In the genomic region with DNA sequence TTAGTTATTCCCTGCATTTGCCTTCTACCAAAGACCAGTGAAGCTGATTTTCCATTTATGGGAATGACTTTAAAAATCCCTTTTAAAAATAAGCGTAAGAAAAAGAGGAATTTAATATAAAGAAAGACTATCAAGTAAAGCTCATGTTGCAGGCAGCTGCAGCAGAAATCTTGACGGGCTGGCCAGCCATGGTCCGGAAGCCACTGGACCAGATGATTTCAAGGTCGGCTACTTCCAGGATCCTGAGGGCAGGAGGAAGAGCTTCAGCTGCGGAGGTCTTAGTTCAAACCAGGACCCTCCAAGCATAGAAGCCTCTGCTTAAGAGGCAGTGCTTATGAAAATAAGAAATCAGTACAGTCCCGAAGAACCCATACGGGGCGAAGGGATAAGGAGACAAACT, we compare ENCODE assay signal across 13 cellular contexts.
A peak's percentile ranks its signal among the peaks of the same experiment; 100 is the strongest.
DNase-seq lines count a peak whose midpoint lies in the region; ATAC-seq and TF ChIP-seq lines count a peak whose summit lies in the region.
"Had no signal": no experiment of that assay in that cellular context is flagged by ENCODE, and none has a peak within 500 bp of the region (broad histone marks: within the 10 kb centered on the region; RNA-seq: fewer than 3 reads in every experiment).

No MANE protein-coding gene starts in this region.

- no peak overlapping the region for H2AK9ac ChIP-seq in IMR-90 (replicated peaks; ENCODE audit: low read depth, low read length, poor library complexity)

- H3K79me2 ChIP-seq in mesendoderm (ENCODE audit: control insufficient read depth, insufficient read depth, low read length) = no peaks in the 10 kb centered on the region

- no peak overlapping the region for H3K27ac Mint-ChIP-seq in stimulated activated naive CD8-positive, alpha-beta T cell treated with anti-CD3 and anti-CD28 coated beads, Interleukin-15, amount 100 ng/mL, for 72 hours
- H3K27ac Mint-ChIP-seq: B cell had no signal

- no peak overlapping the region; the same call in 1 of the 2 replicates for H3K9ac ChIP-seq in IMR-90 (ENCODE audit: low read depth, low read length)
- no peak overlapping the region for H3K9ac ChIP-seq in mesendoderm (ENCODE audit: low read length)

- H4K8ac ChIP-seq in IMR-90 (ENCODE audit: low read depth in 2 of 2, low read length in 2 of 2) (peak overlapping the region; percentile 47 to 91; a peak in 3 of 4 replicates), mesendoderm (ENCODE audit: low read depth, low read length) (peak overlapping the region; percentile 98)

- no peak for DNase-seq in IMR-90
- no peak for DNase-seq in epithelial cell of prostate (ENCODE audit: low read depth, low spot score)
- DNase-seq in mesendoderm = no peak
- no peak for DNase-seq in stomach
- DNase-seq in stimulated activated naive CD8-positive, alpha-beta T cell treated with anti-CD3 and anti-CD28 coated beads, Interleukin-15, amount 100 ng/mL, for 72 hours = no peak
- no peak for DNase-seq in activated CD4-positive, alpha-beta T cell treated with anti-CD3 and anti-CD28 coated beads for 48 hours
- DNase-seq in effector CD4-positive, alpha-beta T cell = no peak
- no peak for DNase-seq in GM19240 (ENCODE audit: insufficient read length, low spot score)
- DNase-seq: kidney, MG63 had no signal

- H3K23ac ChIP-seq in IMR-90 (ENCODE audit: low read depth, low read length) (no peak overlapping the region), mesendoderm (ENCODE audit: low read length) (no peak overlapping the region)

- H3K4me2 ChIP-seq in IMR-90 (ENCODE audit: low read depth, low read length) (no peak overlapping the region), mesendoderm (ENCODE audit: low read length) (no peak overlapping the region)

- BruUV-seq in IMR-90 (replicated peaks; lab: Mats Ljungman, UMichigan) = no TSS peak

- H3K27me3 Mint-ChIP-seq in stimulated activated naive CD8-positive, alpha-beta T cell treated with anti-CD3 and anti-CD28 coated beads, Interleukin-15, amount 100 ng/mL, for 72 hours = peaks cover 41% of the 10 kb centered on the region

- H3K9me3 Mint-ChIP-seq in stimulated activated naive CD8-positive, alpha-beta T cell treated with anti-CD3 and anti-CD28 coated beads, Interleukin-15, amount 100 ng/mL, for 72 hours = no peaks in the 10 kb centered on the region

- H3K4ac ChIP-seq in IMR-90 (ENCODE audit: low read depth, low read length) = no peak overlapping the region
- peak overlapping the region; percentile 70 for H3K4ac ChIP-seq in mesendoderm (ENCODE audit: low read depth, low read length)

- TF ChIP-seq RAD21 in IMR-90 (IDR thresholded peaks at IDR 0.05; ENCODE audit: low read length) = no peak

- H3K56ac ChIP-seq in IMR-90 (ENCODE audit: extremely low read depth, insufficient read depth, low read length) = no peak overlapping the region
- H3K56ac ChIP-seq in mesendoderm (ENCODE audit: low read length) = no peak overlapping the region

- H2AK5ac ChIP-seq in IMR-90 (ENCODE audit: low read depth, low read length) (no peak overlapping the region; the same call in 1 of the 2 replicates), mesendoderm (ENCODE audit: low read length) (no peak overlapping the region)

- TF ChIP-seq EP300 in stomach (IDR thresholded peaks at IDR 0.05) = no peak

- H4K91ac ChIP-seq in IMR-90 (ENCODE audit: insufficient read depth, low read depth, low read length) = peak overlapping the region; percentile 10; the same call in 1 of the 2 replicates

- H4K5ac ChIP-seq in IMR-90 (ENCODE audit: low read depth, low read length) (0 out of 2 replicates have a peak overlapping the region, but pooled peaks have one; percentile 17), mesendoderm (ENCODE audit: low read length) (no peak overlapping the region)

- POLR2A ChIA-PET in IMR-90 (lab: Charles Lee; ENCODE audit: unreplicated experiment) = no interaction called here

- 58% methylated on average over 2 of the region's 8 CpGs; no CpG with 5 or more reads in 1 of the 2 experiments for WGBS in IMR-90 (ENCODE audit: extremely low coverage in 2 of 2, insufficient read length in 1 of 2), 2 experiments
- WGBS in mesendoderm (ENCODE audit: extremely low coverage, insufficient coverage, low lambda C conversion rate) = no CpG with 5 or more reads among the region's 8 CpGs
- WGBS in stomach, 5 donors = 34 to 63% (median 49%) methylated on average over 8 of the region's 8 CpGs

- H3K36me3 ChIP-seq in IMR-90 (ENCODE audit: control insufficient read depth, insufficient read depth, low read length) = no peaks in the 10 kb centered on the region
- H3K36me3 ChIP-seq in mesendoderm (ENCODE audit: control insufficient read depth, insufficient read depth, low read length) = no peaks in the 10 kb centered on the region
- H3K36me3 ChIP-seq in stomach = no peaks in the 10 kb centered on the region
- H3K36me3 ChIP-seq: MG63, SJSA1 had no signal

- peak overlapping the region; percentile 4; the same call in 1 of the 2 replicates for H2BK120ac ChIP-seq in IMR-90 (ENCODE audit: low read depth, low read length)
- H2BK120ac ChIP-seq in mesendoderm (ENCODE audit: low read depth, low read length) = peak overlapping the region; percentile 95

- no peak overlapping the region for H3K4me3 ChIP-seq in IMR-90 (ENCODE audit: insufficient read depth, low read depth, low read length)
- no peak overlapping the region for H3K4me3 ChIP-seq in mesendoderm (ENCODE audit: low read length)
- peak overlapping the region in 1 of 4 donors; percentile 34 for H3K4me3 ChIP-seq in stomach
- H3K4me3 ChIP-seq: MG63, SJSA1 had no signal

- H3K27me3 ChIP-seq in IMR-90 (ENCODE audit: control insufficient read depth, insufficient read depth, low read length) = no peaks in the 10 kb centered on the region
- no peaks in the 10 kb centered on the region for H3K27me3 ChIP-seq in mesendoderm (ENCODE audit: insufficient read depth, low read length, poor library complexity)
- no peaks in the 10 kb centered on the region for H3K27me3 ChIP-seq in stomach
- H3K27me3 ChIP-seq: MG63, SJSA1 had no signal

- H2BK15ac ChIP-seq in IMR-90 (ENCODE audit: low read depth, low read length) (peak overlapping the region; percentile 54), mesendoderm (replicated peaks; ENCODE audit: low read depth) (peak overlapping the region; percentile 36)

- CTCF ChIA-PET in IMR-90 (lab: Yijun Ruan, JAX) = interaction anchor here (0.6 to 1.1 kb wide), 3 partner anchors 15 to 353 kb away, joined by 3 to 4 read pairs (median 3); no protein-coding TSS in a partner anchor

- dilution Hi-C loops in IMR-90 (cut with HindIII; ENCODE audit: low sequenced_read_pairs, unreplicated experiment) = no loop called here

- H3K79me1 ChIP-seq in IMR-90 (ENCODE audit: low read depth in 1 of 2, low read length in 2 of 2) (no peaks in the 10 kb centered on the region), mesendoderm (ENCODE audit: low read length) (no peaks in the 10 kb centered on the region)

- ATAC-seq in IMR-90 (ENCODE audit: low read depth) = no peak
- no peak for ATAC-seq in stimulated activated naive CD8-positive, alpha-beta T cell treated with anti-CD3 and anti-CD28 coated beads, Interleukin-15, amount 100 ng/mL, for 72 hours

- H4K20me1 ChIP-seq in IMR-90 (ENCODE audit: insufficient read depth, low read length) = no peaks in the 10 kb centered on the region

- H2BK5ac ChIP-seq in IMR-90 (ENCODE audit: low read depth, low read length, poor library complexity, severe bottlenecking) = no peak overlapping the region
- no peak overlapping the region for H2BK5ac ChIP-seq in mesendoderm (ENCODE audit: low read length)

- H3K4me1 ChIP-seq in IMR-90 (ENCODE audit: control insufficient read depth, insufficient read depth, low read length) = peaks cover 19% of the 10 kb centered on the region
- H3K4me1 ChIP-seq in mesendoderm (ENCODE audit: control insufficient read depth, low read depth, low read length) = peaks cover 6% of the 10 kb centered on the region
- peaks cover 0 to 30% (median 20%) of the 10 kb centered on the region in 4 donors for H3K4me1 ChIP-seq in stomach

- H3K4me3 Mint-ChIP-seq in stimulated activated naive CD8-positive, alpha-beta T cell treated with anti-CD3 and anti-CD28 coated beads, Interleukin-15, amount 100 ng/mL, for 72 hours = no peak overlapping the region
- H3K4me3 Mint-ChIP-seq: B cell had no signal

- H3K9me3 ChIP-seq in IMR-90 (ENCODE audit: control insufficient read depth, insufficient read depth, low read length) (no peaks in the 10 kb centered on the region), stomach (peaks cover 0 to 7% (median 0%) of the 10 kb centered on the region in 4 donors)
- H3K9me3 ChIP-seq: SJSA1 had no signal

- intact Hi-C loops in IMR-90 (cut with micrococcal nuclease) = loop anchor here (10.0 kb wide), 1 partner anchor 1193 kb away; no protein-coding TSS in a partner anchor
- intact Hi-C loops in stomach (cut with DNase I; ENCODE audit: low total_unique reads) = no loop called here

- H3K4me1 Mint-ChIP-seq in stimulated activated naive CD8-positive, alpha-beta T cell treated with anti-CD3 and anti-CD28 coated beads, Interleukin-15, amount 100 ng/mL, for 72 hours = no peaks in the 10 kb centered on the region
- H3K4me1 Mint-ChIP-seq: B cell had no signal

- TF ChIP-seq POLR2A in IMR-90 (IDR thresholded peaks at IDR 0.05; ENCODE audit: low read depth, low read length) (no peak), stomach (IDR thresholded peaks at IDR 0.05) (no peak)

- 0 out of 2 replicates have a peak overlapping the region, but pooled peaks have one; percentile 9 for H3K18ac ChIP-seq in IMR-90 (ENCODE audit: low read depth, low read length)
- peak overlapping the region; percentile 95 for H3K18ac ChIP-seq in mesendoderm (ENCODE audit: low read length)

- H3K14ac ChIP-seq in IMR-90 (replicated peaks; ENCODE audit: low read depth, low read length) = no peak overlapping the region

- H2AFZ ChIP-seq in IMR-90 (replicated peaks; ENCODE audit: low read length, poor library complexity) = no peak overlapping the region

- in situ Hi-C loops in IMR-90 (cut with MboI; ENCODE audit: low sequenced_read_pairs) = no loop called here

- no peak overlapping the region for H3K27ac ChIP-seq in IMR-90 (ENCODE audit: insufficient read depth, low read length)
- H3K27ac ChIP-seq in epithelial cell of prostate = peak overlapping the region; percentile 90
- H3K27ac ChIP-seq in mesendoderm (ENCODE audit: low read depth, low read length) = peak overlapping the region; percentile 70
- peak overlapping the region; percentile 17 to 86 (median 77) for H3K27ac ChIP-seq in stomach
- H3K27ac ChIP-seq: SJSA1, VCaP had no signal

- no peaks in the 10 kb centered on the region for H3K9me1 ChIP-seq in IMR-90 (ENCODE audit: insufficient read depth, low read length)

- H2BK20ac ChIP-seq in IMR-90 (ENCODE audit: low read depth, low read length) = no peak overlapping the region

- TF ChIP-seq CTCF in IMR-90 (conservative IDR thresholded peaks at IDR 0.05; ENCODE audit: low read depth, low read length) (no peak), stomach (IDR thresholded peaks at IDR 0.05) (no peak)

TF ChIP-seq in IMR-90, 13 proteins besides CTCF, POLR2A, EP300 and RAD21:
- TF ChIP-seq NFE2L2 (IDR thresholded peaks at IDR 0.05; ENCODE audit: low read depth, low read length) (no peak), SMC3 (IDR thresholded peaks at IDR 0.05; ENCODE audit: low read depth, low read length) (no peak), MXI1 (IDR thresholded peaks at IDR 0.05; ENCODE audit: borderline replicate concordance, low read depth, low read length) (no peak), MAZ (IDR thresholded peaks at IDR 0.05; ENCODE audit: borderline replicate concordance, low read depth, low read length) (no peak), CEBPB (IDR thresholded peaks at IDR 0.05; ENCODE audit: low read depth, low read length) (no peak)
